Comparison of ENCODE assay signal across 10 cellular contexts in genomic region chr2:214069254-214069653, GRCh38.
DNase-seq lines count a peak whose midpoint lies in the region; ATAC-seq and TF ChIP-seq lines count a peak whose summit lies in the region.
"Had no signal": no experiment of that assay in that cellular context is flagged by ENCODE, and none has a peak within 500 bp of the region (broad histone marks: within the 10 kb centered on the region; RNA-seq: fewer than 3 reads in every experiment).

No MANE protein-coding gene starts in this region.

- H3K4me3 ChIP-seq in astrocyte of the spinal cord (ENCODE audit: low read depth, low read length): no peak overlapping the region
- H3K4me3 ChIP-seq: lower lobe of right lung had no signal

- in situ Hi-C loops in astrocyte of the spinal cord (cut with HindIII; ENCODE audit: low sequenced_read_pairs) (no loop called here), G401 (cut with HindIII; ENCODE audit: low sequenced_read_pairs) (no loop called here)

- DNase-seq in SHP77 (lab: John Stamatoyannopoulos, UW) (peak; percentile 12 to 15), SHP77 treated with DMSO at 0.1 percent for 48 hours (lab: John Stamatoyannopoulos, UW) (no peak), astrocyte of the spinal cord (ENCODE audit: low read depth, low spot score) (peak; percentile 95), non-pigmented ciliary epithelial cell (ENCODE audit: low read depth) (peak; percentile 84), ecto neural progenitor cell (ENCODE audit: low spot score) (no peak), G401 (ENCODE audit: low spot score) (no peak)
- no peak for DNase-seq in activated effector memory CD4-positive, alpha-beta T cell treated with anti-CD3 and anti-CD28 coated beads, Interleukin-2, amount 50 U/mL, for 16 hours
- DNase-seq: CD4-positive, CD25-positive, alpha-beta regulatory T cell; lower lobe of right lung had no signal

- no peak for TF ChIP-seq CTCF in astrocyte of the spinal cord (IDR thresholded peaks at IDR 0.05; ENCODE audit: low read depth, low read length)

- ATAC-seq in HG03521 (IDR thresholded peaks at IDR 0.05; ENCODE audit: unreplicated experiment): peak; percentile 53

Comparison
In these comparisons a context has a peak if more than half of its experiments do, and no peak if none do; other contexts are left out.
1. DNase-seq: peak in SHP77 (2 of 2), astrocyte of the spinal cord (single experiment) and non-pigmented ciliary epithelial cell (single experiment); none in SHP77 treated with DMSO at 0.1 percent for 48 hours (single experiment), ecto neural progenitor cell (single experiment), activated effector memory CD4-positive, alpha-beta T cell treated with anti-CD3 and anti-CD28 coated beads, Interleukin-2, amount 50 U/mL, for 16 hours (single experiment) and G401 (single experiment).